In the genomic region with DNA sequence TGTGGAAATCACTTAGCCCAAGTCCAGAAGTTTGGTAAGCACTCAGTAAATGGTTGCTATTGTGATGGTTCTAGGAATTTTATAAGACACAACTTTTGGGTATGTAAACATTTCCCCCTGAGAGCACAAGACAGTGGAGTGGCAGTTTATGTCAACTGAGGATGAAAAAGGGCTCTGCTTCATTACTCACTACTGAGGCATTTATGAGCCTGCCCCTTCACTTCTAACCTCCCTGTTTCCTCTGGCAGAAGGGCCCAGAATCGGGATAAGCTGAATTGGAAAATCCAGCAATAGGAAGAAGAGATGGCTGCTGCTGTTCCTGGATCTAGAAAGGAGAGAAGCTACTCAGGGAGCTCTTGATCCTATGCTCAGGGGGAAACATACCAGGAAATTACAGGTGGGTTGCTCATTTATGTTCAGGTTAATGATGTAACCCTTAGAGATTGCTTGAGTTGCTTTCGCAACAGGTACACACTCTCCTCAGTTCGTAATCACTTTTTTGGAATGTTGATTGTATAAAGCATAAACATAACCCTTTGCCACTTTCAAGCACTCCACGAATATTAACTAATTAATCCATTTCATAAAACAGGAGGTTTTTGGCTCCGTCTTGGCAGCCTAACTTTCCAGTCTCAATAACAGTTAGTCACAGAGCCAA, we compare ENCODE assay signal across 17 cellular contexts. TPM values are rescaled to one million over a fixed set of nuclear protein-coding genes. Genes with fewer than 3 reads are reported as not detected.
DNase-seq lines count a peak whose midpoint lies in the region; ATAC-seq and TF ChIP-seq lines count a peak whose summit lies in the region.
"Had no signal": no experiment of that assay in that cellular context is flagged by ENCODE, and none has a peak within 500 bp of the region (broad histone marks: within the 10 kb centered on the region; RNA-seq: fewer than 3 reads in every experiment).

No MANE protein-coding gene starts in this region.

- H3K4me1 ChIP-seq in lower lobe of right lung = no peaks in the 10 kb centered on the region
- no peaks in the 10 kb centered on the region for H3K4me1 ChIP-seq in osteoblast (ENCODE audit: insufficient read depth, low read length)
- H3K4me1 ChIP-seq: SJCRH30 had no signal

- no peaks in the 10 kb centered on the region for H3K79me2 ChIP-seq in osteoblast (ENCODE audit: insufficient read depth, low read length)

- H4K20me1 ChIP-seq in osteoblast (ENCODE audit: insufficient read depth, low read length) = no peaks in the 10 kb centered on the region

- H3K9me3 ChIP-seq in lower lobe of right lung (no peaks in the 10 kb centered on the region), osteoblast (ENCODE audit: low read depth, low read length) (no peaks in the 10 kb centered on the region)

- TF ChIP-seq CTCF in lower lobe of right lung (IDR thresholded peaks at IDR 0.05) = no peak
- no peak for TF ChIP-seq CTCF in osteoblast (IDR thresholded peaks at IDR 0.05; ENCODE audit: extremely low read depth, low read depth, low read length)

- no peak overlapping the region for H3K4me2 ChIP-seq in osteoblast (ENCODE audit: insufficient read depth, low read length)

- H3K4me3 ChIP-seq in lower lobe of right lung (no peak overlapping the region), osteoblast (ENCODE audit: insufficient read depth, low read length) (no peak overlapping the region)
- H3K4me3 ChIP-seq: GM23248, SJCRH30 had no signal

- DNase-seq in A172 (ENCODE audit: low spot score) = peak; percentile 58
- DNase-seq in M059J (ENCODE audit: low read depth) = peak; percentile 77
- peak; percentile 7 for DNase-seq in ecto neural progenitor cell (ENCODE audit: low spot score)
- no peak for DNase-seq in lower lobe of right lung
- DNase-seq in GM19240 (ENCODE audit: insufficient read length, low spot score) = no peak
- no peak for DNase-seq in osteoblast (ENCODE audit: insufficient read length, low spot score, missing footprints)
- DNase-seq in SHP77 (lab: John Stamatoyannopoulos, UW) = no peak
- no peak for DNase-seq in medulla oblongata (ENCODE audit: extremely low spot score)
- DNase-seq: C1 segment of cervical spinal cord, GM23248, KG1, MM.1S, NCI-H1105, NCI-H1694 treated with DMSO at 0.1 percent for 48 hours, NCI-H2171, SJCRH30 had no signal

- H3K36me3 ChIP-seq in lower lobe of right lung = no peaks in the 10 kb centered on the region
- H3K36me3 ChIP-seq in osteoblast (ENCODE audit: insufficient read depth, low read length) = no peaks in the 10 kb centered on the region
- H3K36me3 ChIP-seq: SJCRH30 had no signal

- no peak overlapping the region for H2AFZ ChIP-seq in osteoblast (ENCODE audit: low read length)
- H2AFZ ChIP-seq: GM23248 had no signal

- intact Hi-C loops in lower lobe of right lung (cut with DNase I) = no loop called here

- H3K27me3 ChIP-seq in lower lobe of right lung (ENCODE audit: low read depth) (no peaks in the 10 kb centered on the region), osteoblast (ENCODE audit: insufficient read depth, low read length) (no peaks in the 10 kb centered on the region)
- H3K27me3 ChIP-seq: SJCRH30 had no signal

- ATAC-seq in lower lobe of right lung = peak; percentile 71 to 92

- no peak overlapping the region for H3K27ac ChIP-seq in lower lobe of right lung
- no peak overlapping the region for H3K27ac ChIP-seq in osteoblast (ENCODE audit: low read depth, low read length)
- H3K27ac ChIP-seq: GM23248, HL-60, SJCRH30 had no signal

RNA-seq across cellular contexts. Expression of a gene that starts 46.3 kb away (rescaled TPM):
- total RNA-seq in A172 (2014; rRNA removed; shearing (Covaris generic)) = not detected in 2 replicates
- total RNA-seq in M059J (2014; rRNA removed; shearing (Covaris generic)) = 0.98 and 2.2 TPM in 2 replicates
- 0.32 TPM for total RNA-seq in lower lobe of right lung
- not detected in 2 replicates for total RNA-seq in osteoblast
- total RNA-seq: GM23248 had no signal

Comparison
In these comparisons a context has a peak if more than half of its experiments do, and no peak if none do; other contexts are left out.
1. DNase-seq: peak in A172 (single experiment), M059J (single experiment) and ecto neural progenitor cell (single experiment); none in lower lobe of right lung (single experiment), GM19240 (single experiment), osteoblast (single experiment), SHP77 (0 of 2) and medulla oblongata (single experiment).